In the genomic region with DNA sequence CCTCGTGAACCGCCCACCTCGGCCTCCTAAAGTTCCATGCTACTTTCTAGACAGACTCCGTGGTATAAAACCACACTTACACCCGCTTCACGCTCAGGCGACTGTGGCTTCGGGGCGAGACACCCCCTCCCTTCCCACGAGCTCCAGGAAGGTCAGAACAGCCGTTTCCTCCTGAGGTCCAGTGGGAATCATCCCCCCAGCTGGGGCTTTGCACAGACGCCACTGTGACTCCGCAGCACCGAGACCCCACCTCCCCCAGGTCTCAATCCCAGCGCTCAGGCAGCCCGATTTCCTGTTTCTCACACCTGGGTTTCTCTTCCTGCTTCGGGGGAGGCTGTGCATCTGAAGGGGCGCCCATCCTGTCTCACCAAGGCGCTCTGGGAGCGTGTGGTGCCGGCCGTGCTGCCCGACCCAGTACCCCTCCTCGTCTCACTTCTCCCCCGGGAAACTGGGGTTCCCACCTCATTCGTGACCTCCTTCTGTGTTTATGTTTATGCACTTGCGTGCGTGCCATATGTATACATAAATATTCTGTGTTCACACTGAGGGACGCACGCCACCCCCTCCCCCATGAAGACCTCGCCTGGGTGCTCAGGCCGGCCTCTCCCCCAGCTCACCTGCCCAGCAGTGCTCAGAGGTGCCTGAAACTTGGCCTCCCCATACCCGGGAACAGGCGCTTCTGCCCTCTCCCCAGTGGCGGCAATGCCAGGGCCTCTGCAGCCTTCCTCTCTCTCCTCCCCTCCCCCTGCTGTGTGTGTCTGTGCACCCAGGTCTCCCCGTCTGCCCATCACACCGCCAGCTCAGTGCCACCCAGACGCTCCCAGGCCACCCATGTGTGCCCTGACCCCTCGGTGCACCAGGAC, we compare ENCODE assay signal across 1 cellular context.
TF ChIP-seq lines count a peak whose summit lies in the region.

No MANE protein-coding gene starts in this region.

TF ChIP-seq in GM12878, 131 proteins besides CTCF, POLR2A, EP300 and RAD21 (continues in another document):
- TF ChIP-seq KDM1A (IDR thresholded peaks at IDR 0.05; ENCODE audit: borderline replicate concordance): no peak
- no peak for TF ChIP-seq HDGF (IDR thresholded peaks at IDR 0.05)
- no peak for TF ChIP-seq ZSCAN29 (IDR thresholded peaks at IDR 0.05)
- TF ChIP-seq, protein P1, sequence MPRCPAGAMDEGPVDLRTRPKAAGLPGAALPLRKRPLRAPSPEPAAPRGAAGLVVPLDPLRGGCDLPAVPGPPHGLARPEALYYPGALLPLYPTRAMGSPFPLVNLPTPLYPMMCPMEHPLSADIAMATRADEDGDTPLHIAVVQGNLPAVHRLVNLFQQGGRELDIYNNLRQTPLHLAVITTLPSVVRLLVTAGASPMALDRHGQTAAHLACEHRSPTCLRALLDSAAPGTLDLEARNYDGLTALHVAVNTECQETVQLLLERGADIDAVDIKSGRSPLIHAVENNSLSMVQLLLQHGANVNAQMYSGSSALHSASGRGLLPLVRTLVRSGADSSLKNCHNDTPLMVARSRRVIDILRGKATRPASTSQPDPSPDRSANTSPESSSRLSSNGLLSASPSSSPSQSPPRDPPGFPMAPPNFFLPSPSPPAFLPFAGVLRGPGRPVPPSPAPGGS (IDR thresholded peaks at IDR 0.05; ENCODE audit: borderline replicate concordance, insufficient read depth, low read depth, low read length, poor library complexity, severe bottlenecking): peak; percentile 80
- no peak for TF ChIP-seq JUND (IDR thresholded peaks at IDR 0.05; ENCODE audit: low read depth, low read length)
- peak; percentile 38; the same call in 1 of the 2 replicates for TF ChIP-seq CBFB (IDR thresholded peaks at IDR 0.05; ENCODE audit: low read depth)
- TF ChIP-seq, protein P2, sequence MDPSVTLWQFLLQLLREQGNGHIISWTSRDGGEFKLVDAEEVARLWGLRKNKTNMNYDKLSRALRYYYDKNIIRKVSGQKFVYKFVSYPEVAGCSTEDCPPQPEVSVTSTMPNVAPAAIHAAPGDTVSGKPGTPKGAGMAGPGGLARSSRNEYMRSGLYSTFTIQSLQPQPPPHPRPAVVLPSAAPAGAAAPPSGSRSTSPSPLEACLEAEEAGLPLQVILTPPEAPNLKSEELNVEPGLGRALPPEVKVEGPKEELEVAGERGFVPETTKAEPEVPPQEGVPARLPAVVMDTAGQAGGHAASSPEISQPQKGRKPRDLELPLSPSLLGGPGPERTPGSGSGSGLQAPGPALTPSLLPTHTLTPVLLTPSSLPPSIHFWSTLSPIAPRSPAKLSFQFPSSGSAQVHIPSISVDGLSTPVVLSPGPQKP (IDR thresholded peaks at IDR 0.05; ENCODE audit: low read depth, low read length): no peak; the same call in 1 of the 2 replicates
- TF ChIP-seq ZNF274 (IDR thresholded peaks at IDR 0.05; ENCODE audit: insufficient read depth, insufficient read length): no peak
- TF ChIP-seq, protein P3, sequence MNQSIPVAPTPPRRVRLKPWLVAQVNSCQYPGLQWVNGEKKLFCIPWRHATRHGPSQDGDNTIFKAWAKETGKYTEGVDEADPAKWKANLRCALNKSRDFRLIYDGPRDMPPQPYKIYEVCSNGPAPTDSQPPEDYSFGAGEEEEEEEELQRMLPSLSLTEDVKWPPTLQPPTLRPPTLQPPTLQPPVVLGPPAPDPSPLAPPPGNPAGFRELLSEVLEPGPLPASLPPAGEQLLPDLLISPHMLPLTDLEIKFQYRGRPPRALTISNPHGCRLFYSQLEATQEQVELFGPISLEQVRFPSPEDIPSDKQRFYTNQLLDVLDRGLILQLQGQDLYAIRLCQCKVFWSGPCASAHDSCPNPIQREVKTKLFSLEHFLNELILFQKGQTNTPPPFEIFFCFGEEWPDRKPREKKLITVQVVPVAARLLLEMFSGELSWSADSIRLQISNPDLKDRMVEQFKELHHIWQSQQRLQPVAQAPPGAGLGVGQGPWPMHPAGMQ (IDR thresholded peaks at IDR 0.05; ENCODE audit: borderline replicate concordance): peak; percentile 71; the same call in 1 of the 2 replicates
- no peak for TF ChIP-seq FOS (IDR thresholded peaks at IDR 0.05; ENCODE audit: borderline replicate concordance, extremely low read depth, insufficient read length)
- TF ChIP-seq RCOR1 (conservative IDR thresholded peaks at IDR 0.05; ENCODE audit: low read depth, low read length): no peak
- TF ChIP-seq ATF2 (IDR thresholded peaks at IDR 0.05; ENCODE audit: low read length): peak; percentile 77; the same call in 1 of the 2 replicates
- TF ChIP-seq MEF2A (IDR thresholded peaks at IDR 0.05; ENCODE audit: insufficient read depth, low read depth, low read length): no peak
- no peak for TF ChIP-seq ZNF207 (IDR thresholded peaks at IDR 0.05; ENCODE audit: borderline replicate concordance)
- TF ChIP-seq STAT1 (conservative IDR thresholded peaks at IDR 0.05): no peak
- no peak; a peak in 1 of 3 replicates for TF ChIP-seq EGR1 (IDR thresholded peaks at IDR 0.05; ENCODE audit: borderline replicate concordance in 1 of 2, low read depth in 2 of 2, low read length in 2 of 2)
- 0 out of 2 replicates have a peak, but pooled peaks have one; percentile 50 for TF ChIP-seq GABPA (IDR thresholded peaks at IDR 0.05; ENCODE audit: low read depth)
- TF ChIP-seq REST (IDR thresholded peaks at IDR 0.05; ENCODE audit: low read depth, low read length): no peak
- TF ChIP-seq HDAC2 (IDR thresholded peaks at IDR 0.05): no peak
- peak; percentile 34; the same call in 1 of the 2 replicates for TF ChIP-seq BMI1 (IDR thresholded peaks at IDR 0.05; ENCODE audit: borderline replicate concordance)
- TF ChIP-seq NFXL1 (IDR thresholded peaks at IDR 0.05; ENCODE audit: borderline replicate concordance): no peak
- peak; percentile 64 for TF ChIP-seq SP1 (IDR thresholded peaks at IDR 0.05; ENCODE audit: low read depth, low read length)
- TF ChIP-seq CEBPB (IDR thresholded peaks at IDR 0.05; ENCODE audit: borderline replicate concordance in 1 of 2, low read depth in 2 of 2, low read length in 2 of 2): no peak
- peak; percentile 58; the same call in 1 of the 2 replicates for TF ChIP-seq FOXK2 (IDR thresholded peaks at IDR 0.05)
- TF ChIP-seq CBX3 (IDR thresholded peaks at IDR 0.05; ENCODE audit: borderline replicate concordance, low read depth): no peak
- peak; percentile 34; the same call in 1 of the 2 replicates for TF ChIP-seq POLR2AphosphoS2 (IDR thresholded peaks at IDR 0.05; ENCODE audit: low read depth, low read length)
- TF ChIP-seq, protein P4, sequence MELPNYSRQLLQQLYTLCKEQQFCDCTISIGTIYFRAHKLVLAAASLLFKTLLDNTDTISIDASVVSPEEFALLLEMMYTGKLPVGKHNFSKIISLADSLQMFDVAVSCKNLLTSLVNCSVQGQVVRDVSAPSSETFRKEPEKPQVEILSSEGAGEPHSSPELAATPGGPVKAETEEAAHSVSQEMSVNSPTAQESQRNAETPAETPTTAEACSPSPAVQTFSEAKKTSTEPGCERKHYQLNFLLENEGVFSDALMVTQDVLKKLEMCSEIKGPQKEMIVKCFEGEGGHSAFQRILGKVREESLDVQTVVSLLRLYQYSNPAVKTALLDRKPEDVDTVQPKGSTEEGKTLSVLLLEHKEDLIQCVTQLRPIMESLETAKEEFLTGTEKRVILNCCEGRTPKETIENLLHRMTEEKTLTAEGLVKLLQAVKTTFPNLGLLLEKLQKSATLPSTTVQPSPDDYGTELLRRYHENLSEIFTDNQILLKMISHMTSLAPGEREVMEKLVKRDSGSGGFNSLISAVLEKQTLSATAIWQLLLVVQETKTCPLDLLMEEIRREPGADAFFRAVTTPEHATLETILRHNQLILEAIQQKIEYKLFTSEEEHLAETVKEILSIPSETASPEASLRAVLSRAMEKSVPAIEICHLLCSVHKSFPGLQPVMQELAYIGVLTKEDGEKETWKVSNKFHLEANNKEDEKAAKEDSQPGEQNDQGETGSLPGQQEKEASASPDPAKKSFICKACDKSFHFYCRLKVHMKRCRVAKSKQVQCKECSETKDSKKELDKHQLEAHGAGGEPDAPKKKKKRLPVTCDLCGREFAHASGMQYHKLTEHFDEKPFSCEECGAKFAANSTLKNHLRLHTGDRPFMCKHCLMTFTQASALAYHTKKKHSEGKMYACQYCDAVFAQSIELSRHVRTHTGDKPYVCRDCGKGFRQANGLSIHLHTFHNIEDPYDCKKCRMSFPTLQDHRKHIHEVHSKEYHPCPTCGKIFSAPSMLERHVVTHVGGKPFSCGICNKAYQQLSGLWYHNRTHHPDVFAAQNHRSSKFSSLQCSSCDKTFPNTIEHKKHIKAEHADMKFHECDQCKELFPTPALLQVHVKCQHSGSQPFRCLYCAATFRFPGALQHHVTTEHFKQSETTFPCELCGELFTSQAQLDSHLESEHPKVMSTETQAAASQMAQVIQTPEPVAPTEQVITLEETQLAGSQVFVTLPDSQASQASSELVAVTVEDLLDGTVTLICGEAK (IDR thresholded peaks at IDR 0.05; ENCODE audit: borderline replicate concordance): no peak
- TF ChIP-seq ETV6 (conservative IDR thresholded peaks at IDR 0.05 in 1 of 2, IDR thresholded peaks at IDR 0.05 in 1 of 2; ENCODE audit: borderline replicate concordance in 1 of 2, low read depth in 1 of 2): peak in 1 of 2 experiments; percentile 27; a peak in 1 of 4 replicates
- no peak for TF ChIP-seq BCLAF1 (IDR thresholded peaks at IDR 0.05)
- TF ChIP-seq MYC (IDR thresholded peaks at IDR 0.05; ENCODE audit: insufficient read depth, insufficient read length, insufficient replicate concordance, low read length, severe bottlenecking): no peak
- peak; percentile 94 for TF ChIP-seq DPF2 (IDR thresholded peaks at IDR 0.05)
- 0 out of 2 replicates have a peak, but pooled peaks have one; percentile 21 for TF ChIP-seq ZBTB4 (CRISPR knock-in tag; IDR thresholded peaks at IDR 0.05)
